Comparison of ENCODE assay signal across 8 cellular contexts in the genomic region with DNA sequence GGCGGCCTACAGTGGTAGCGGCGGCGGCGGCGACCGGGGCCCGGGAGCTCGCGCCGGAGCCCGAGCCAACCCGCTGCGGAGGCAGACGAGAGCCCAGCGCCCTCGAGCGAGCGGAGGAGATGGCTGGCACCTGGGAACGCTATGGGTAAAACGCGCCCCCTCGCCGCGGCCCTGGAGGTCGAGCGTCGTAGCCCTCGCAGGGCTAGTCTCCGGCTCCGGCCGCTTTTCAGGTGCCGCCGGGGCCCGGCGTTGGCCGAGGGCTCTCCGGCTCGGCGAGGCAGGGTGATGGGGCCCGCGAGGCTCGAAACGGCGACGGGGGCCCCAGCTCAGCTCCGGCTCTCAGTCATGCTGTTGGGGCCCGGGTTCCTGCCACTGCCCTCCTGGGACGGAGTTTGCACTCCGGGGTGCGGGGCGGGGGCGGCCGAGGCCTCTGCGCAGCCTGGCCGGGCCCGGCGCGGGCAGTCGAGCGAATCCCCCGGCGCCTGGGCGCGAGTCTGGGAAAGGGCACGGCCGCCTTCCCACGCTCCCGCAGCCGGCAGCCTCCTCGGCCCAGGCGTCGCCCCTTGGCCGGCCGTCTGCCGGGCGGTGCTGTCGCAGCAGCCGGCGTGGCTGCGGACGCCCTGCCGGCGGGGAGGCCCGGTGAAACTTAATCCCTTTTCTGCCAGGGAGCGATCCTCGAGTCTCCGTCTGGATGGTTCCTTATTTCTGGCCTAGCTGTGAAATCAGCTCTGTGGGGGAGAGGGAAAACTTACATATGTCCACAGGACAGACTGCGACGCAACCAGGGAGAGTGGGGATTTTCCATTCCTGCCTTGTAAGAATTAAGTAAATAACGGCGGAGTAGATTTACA. TPM values are rescaled to one million over a fixed set of nuclear protein-coding genes. Genes with fewer than 3 reads are reported as not detected.
DNase-seq lines count a peak whose midpoint lies in the region; ATAC-seq and TF ChIP-seq lines count a peak whose summit lies in the region.

No MANE protein-coding gene starts in this region.

- H3K9ac ChIP-seq in iPS-18a (ENCODE audit: low read length) = no peak overlapping the region

- peaks cover 46% of the 10 kb centered on the region for H3K4me1 Mint-ChIP-seq in activated CD4-positive, alpha-beta T cell treated with anti-CD3 and anti-CD28 coated beads for 36 hours

- H3K4me3 ChIP-seq in astrocyte of the spinal cord (ENCODE audit: low read depth, low read length) (peak overlapping the region; percentile 47), iPS-18a (ENCODE audit: low read length) (peak overlapping the region; percentile 67), skeletal muscle cell (ENCODE audit: low read depth, low read length) (peak overlapping the region; percentile 50)

- peaks cover 45% of the 10 kb centered on the region for H3K27me3 ChIP-seq in iPS-18a (ENCODE audit: control insufficient read depth, insufficient read depth, low read length)

- in situ Hi-C loops in astrocyte of the spinal cord (cut with HindIII; ENCODE audit: low sequenced_read_pairs) = no loop called here

- CTCF ChIA-PET in activated CD4-positive, alpha-beta T cell treated with anti-CD3 and anti-CD28 coated beads for 36 hours (lab: Charles Lee) = interaction anchor here (1.6 kb wide), 1 partner anchor 49 kb away, joined by 7 read pairs; a partner anchor contains a TSS

- peaks cover 4% of the 10 kb centered on the region for H3K27me3 Mint-ChIP-seq in activated CD4-positive, alpha-beta T cell treated with anti-CD3 and anti-CD28 coated beads for 36 hours

- H3K27ac ChIP-seq in iPS-18a (ENCODE audit: low read length) = no peak overlapping the region

- peak overlapping the region; percentile 75 for H3K4me3 Mint-ChIP-seq in activated CD4-positive, alpha-beta T cell treated with anti-CD3 and anti-CD28 coated beads for 36 hours

- H3K4me1 ChIP-seq in iPS-18a (ENCODE audit: control insufficient read depth, low read depth, low read length) = peaks cover 6% of the 10 kb centered on the region

- no peak for TF ChIP-seq CTCF in astrocyte of the spinal cord (IDR thresholded peaks at IDR 0.05; ENCODE audit: low read depth, low read length)

- no peaks in the 10 kb centered on the region for H3K9me3 Mint-ChIP-seq in activated CD4-positive, alpha-beta T cell treated with anti-CD3 and anti-CD28 coated beads for 36 hours (ENCODE audit: low read depth)

- POLR2A ChIA-PET in activated CD4-positive, alpha-beta T cell treated with anti-CD3 and anti-CD28 coated beads for 36 hours (lab: Charles Lee) = interaction anchor here (1.8 kb wide), 1 partner anchor 19 kb away, joined by 4 read pairs; no protein-coding TSS in a partner anchor

- H3K27ac Mint-ChIP-seq in activated CD4-positive, alpha-beta T cell treated with anti-CD3 and anti-CD28 coated beads for 36 hours = peak overlapping the region; percentile 78

- intact Hi-C loops in activated CD4-positive, alpha-beta T cell treated with anti-CD3 and anti-CD28 coated beads for 36 hours (cut with DNase I, micrococcal nuclease) = loop anchor here (1.0 to 10.0 kb wide), 8 partner anchors 19 to 266 kb away; a partner anchor contains a TSS

- no peaks in the 10 kb centered on the region for H3K36me3 ChIP-seq in iPS-18a (ENCODE audit: control insufficient read depth, low read depth, low read length)

- peak; percentile 43 for ATAC-seq in activated CD4-positive, alpha-beta T cell treated with anti-CD3 and anti-CD28 coated beads for 36 hours
- ATAC-seq in HG03439 (IDR thresholded peaks at IDR 0.05; ENCODE audit: unreplicated experiment) = peak; percentile 58

- no peaks in the 10 kb centered on the region for H3K9me3 ChIP-seq in iPS-18a (ENCODE audit: control insufficient read depth, low read depth, low read length)

- peak; percentile 56 for DNase-seq in activated CD4-positive, alpha-beta T cell treated with anti-CD3 and anti-CD28 coated beads for 36 hours
- DNase-seq in activated CD4-positive, alpha-beta T cell treated with anti-CD3 and anti-CD28 coated beads for 1 hour = no peak
- DNase-seq in SW480 (ENCODE audit: low spot score) (peak; percentile 39), astrocyte of the spinal cord (ENCODE audit: low read depth, low spot score) (peak; percentile 33), skeletal muscle cell (ENCODE audit: low read depth) (no peak), DMS153 treated with DMSO at 0.1 percent for 48 hours (lab: John Stamatoyannopoulos, UW; ENCODE audit: unreplicated experiment) (no peak)

- no peaks in the 10 kb centered on the region for H3K36me3 Mint-ChIP-seq in activated CD4-positive, alpha-beta T cell treated with anti-CD3 and anti-CD28 coated beads for 36 hours (ENCODE audit: low read depth)

RNA-seq across cellular contexts. Expression of a gene that starts 0.8 kb away (rescaled TPM):
- 10 to 100 TPM in 1 of 2 experiments, 1 to 10 TPM in 1; 7.3 to 10.1 TPM for total RNA-seq in activated CD4-positive, alpha-beta T cell treated with anti-CD3 and anti-CD28 coated beads for 36 hours

RNA-seq across cellular contexts. Expression of a gene that starts 49.0 kb away (rescaled TPM):
- total RNA-seq in activated CD4-positive, alpha-beta T cell treated with anti-CD3 and anti-CD28 coated beads for 36 hours = not detected

RNA-seq across cellular contexts. Expression of a gene that starts 50.9 kb away (rescaled TPM):
- total RNA-seq in activated CD4-positive, alpha-beta T cell treated with anti-CD3 and anti-CD28 coated beads for 36 hours = 10 to 100 TPM; 23.3 to 25.9 TPM

Comparison
In these comparisons a context has a peak if more than half of its experiments do, and no peak if none do; other contexts are left out.
1. DNase-seq: peak in activated CD4-positive, alpha-beta T cell treated with anti-CD3 and anti-CD28 coated beads for 36 hours (single experiment), SW480 (single experiment) and astrocyte of the spinal cord (single experiment); none in activated CD4-positive, alpha-beta T cell treated with anti-CD3 and anti-CD28 coated beads for 1 hour (single experiment), skeletal muscle cell (single experiment) and DMS153 treated with DMSO at 0.1 percent for 48 hours (single experiment).
2. Peak in every context shown above with its lines, with median percentiles within 50 percentile points of each other: H3K4me3 ChIP-seq.